Comparison of ENCODE assay signal across 21 cellular contexts in the genomic region with DNA sequence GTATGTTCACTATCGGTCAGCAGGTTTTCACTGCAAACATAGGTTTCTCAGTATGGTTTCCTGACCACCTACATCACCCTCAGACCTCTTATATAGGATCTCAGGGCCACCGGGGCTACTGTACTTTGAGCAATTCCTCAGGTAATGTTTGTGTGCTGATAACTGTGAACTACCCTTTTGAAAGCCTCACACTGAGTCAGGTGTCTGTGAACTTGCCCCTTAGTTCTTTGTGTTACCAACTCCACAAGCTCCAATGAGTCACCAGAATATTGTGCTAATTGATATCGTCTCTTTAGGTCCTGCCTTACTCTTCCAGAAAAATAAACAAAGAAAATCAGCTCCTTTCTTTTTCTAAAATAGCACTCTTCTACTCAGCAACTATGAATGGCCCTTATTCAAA.
"Had no signal": no experiment of that assay in that cellular context is flagged by ENCODE, and none has a peak within 500 bp of the region (broad histone marks: within the 10 kb centered on the region; RNA-seq: fewer than 3 reads in every experiment).

No MANE protein-coding gene starts in this region.

- H3K4me3 ChIP-seq: cardiac muscle cell, left lung, lung, psoas muscle, tibial artery had no signal

- ATAC-seq: activated CD4-positive, alpha-beta T cell treated with anti-CD3 and anti-CD28 coated beads for 36 hours; activated T-cell treated with anti-CD3 and anti-CD28 coated beads, Interleukin-2, amount 50 U/mL, for 72 hours; left lung; naive thymus-derived CD4-positive, alpha-beta T cell; psoas muscle; right cardiac atrium; T-helper 17 cell had no signal

- H3K36me3 ChIP-seq: cardiac muscle cell, left lung, tibial artery had no signal

- H3K9me3 ChIP-seq: left lung, psoas muscle, tibial artery had no signal

- H3K4me1 ChIP-seq: left lung, tibial artery had no signal

- H3K36me3 Mint-ChIP-seq: activated naive CD8-positive, alpha-beta T cell treated with anti-CD3 and anti-CD28 coated beads, Interleukin-2, amount 10 ng/mL, durations not matched to agents 7 days and 5 days had no signal

- DNase-seq: activated B cell treated with CpG ODN at 0.5 μM for 24 hours; activated CD4-positive, alpha-beta T cell treated with anti-CD3 and anti-CD28 coated beads for 36 hours; activated CD4-positive, alpha-beta T cell treated with anti-CD3 and anti-CD28 coated beads, Interleukin-2, amount 50 U/mL, for 48 hours; activated effector memory CD4-positive, alpha-beta T cell treated with Interleukin-2 at 50 U/mL for 16 hours; activated naive CD4-positive, alpha-beta T cell treated with anti-CD3 and anti-CD28 coated beads for 36 hours; activated naive CD8-positive, alpha-beta T cell treated with anti-CD3 and anti-CD28 coated beads, Interleukin-2, amount 10 ng/mL, durations not matched to agents 7 days and 5 days; activated T-cell treated with anti-CD3 and anti-CD28 coated beads, Interleukin-2, amount 50 U/mL, for 72 hours; amniotic stem cell; cortex of kidney; endodermal cell; left lung; naive thymus-derived CD4-positive, alpha-beta T cell; psoas muscle; right cardiac atrium; stimulated activated CD4-positive, alpha-beta T cell treated with anti-CD3 and anti-CD28 coated beads, Interleukin-1b, Interleukin-23, amount 100 ng/mL, for 48 hours; substantia nigra; T-helper 17 cell; tibial artery had no signal

- H3K9me3 Mint-ChIP-seq: activated B cell treated with CpG ODN at 0.5 μM for 24 hours; activated naive CD4-positive, alpha-beta T cell treated with anti-CD3 and anti-CD28 coated beads for 36 hours; activated naive CD8-positive, alpha-beta T cell treated with anti-CD3 and anti-CD28 coated beads, Interleukin-2, amount 10 ng/mL, durations not matched to agents 7 days and 5 days; activated T-cell treated with anti-CD3 and anti-CD28 coated beads, Interleukin-2, amount 50 U/mL, for 72 hours; endodermal cell; stimulated activated naive CD8-positive, alpha-beta T cell treated with anti-CD3 and anti-CD28 coated beads, Interleukin-15, Interleukin-2, amounts not matched to agents 100 ng/mL and 50 ng/mL, for 24 hours had no signal

- H3K27me3 Mint-ChIP-seq: activated B cell treated with CpG ODN at 0.5 μM for 24 hours; activated CD4-positive, alpha-beta T cell treated with anti-CD3 and anti-CD28 coated beads for 36 hours; activated naive CD8-positive, alpha-beta T cell treated with anti-CD3 and anti-CD28 coated beads, Interleukin-2, amount 10 ng/mL, durations not matched to agents 7 days and 5 days; naive thymus-derived CD4-positive, alpha-beta T cell; stimulated activated naive CD8-positive, alpha-beta T cell treated with anti-CD3 and anti-CD28 coated beads, Interleukin-15, Interleukin-2, amounts not matched to agents 100 ng/mL and 50 ng/mL, for 24 hours; T-helper 17 cell had no signal

- H3K4me3 Mint-ChIP-seq: activated B cell treated with CpG ODN at 0.5 μM for 24 hours; activated CD4-positive, alpha-beta T cell treated with anti-CD3 and anti-CD28 coated beads for 36 hours; activated naive CD4-positive, alpha-beta T cell treated with anti-CD3 and anti-CD28 coated beads for 36 hours; activated naive CD8-positive, alpha-beta T cell treated with anti-CD3 and anti-CD28 coated beads, Interleukin-2, amount 10 ng/mL, durations not matched to agents 7 days and 5 days; activated T-cell treated with anti-CD3 and anti-CD28 coated beads, Interleukin-2, amount 50 U/mL, for 72 hours; endodermal cell; naive thymus-derived CD4-positive, alpha-beta T cell; stimulated activated naive CD8-positive, alpha-beta T cell treated with anti-CD3 and anti-CD28 coated beads, Interleukin-15, Interleukin-2, amounts not matched to agents 100 ng/mL and 50 ng/mL, for 24 hours; T-helper 17 cell had no signal

- H3K27me3 ChIP-seq: cardiac muscle cell, left lung, tibial artery had no signal

- H3K4me1 Mint-ChIP-seq: activated B cell treated with CpG ODN at 0.5 μM for 24 hours; activated CD4-positive, alpha-beta T cell treated with anti-CD3 and anti-CD28 coated beads for 36 hours; activated naive CD8-positive, alpha-beta T cell treated with anti-CD3 and anti-CD28 coated beads, Interleukin-2, amount 10 ng/mL, durations not matched to agents 7 days and 5 days; naive thymus-derived CD4-positive, alpha-beta T cell; T-helper 17 cell had no signal

- H3K27ac Mint-ChIP-seq: activated B cell treated with CpG ODN at 0.5 μM for 24 hours; activated CD4-positive, alpha-beta T cell treated with anti-CD3 and anti-CD28 coated beads for 36 hours; activated naive CD4-positive, alpha-beta T cell treated with anti-CD3 and anti-CD28 coated beads for 36 hours; activated naive CD8-positive, alpha-beta T cell treated with anti-CD3 and anti-CD28 coated beads, Interleukin-2, amount 10 ng/mL, durations not matched to agents 7 days and 5 days; activated T-cell treated with anti-CD3 and anti-CD28 coated beads, Interleukin-2, amount 50 U/mL, for 72 hours; naive thymus-derived CD4-positive, alpha-beta T cell; stimulated activated naive CD8-positive, alpha-beta T cell treated with anti-CD3 and anti-CD28 coated beads, Interleukin-15, Interleukin-2, amounts not matched to agents 100 ng/mL and 50 ng/mL, for 24 hours; T-helper 17 cell had no signal

- H3K27ac ChIP-seq: left lung, psoas muscle, tibial artery had no signal
